ENCODE assay signal across 19 cellular contexts in the genomic region with DNA sequence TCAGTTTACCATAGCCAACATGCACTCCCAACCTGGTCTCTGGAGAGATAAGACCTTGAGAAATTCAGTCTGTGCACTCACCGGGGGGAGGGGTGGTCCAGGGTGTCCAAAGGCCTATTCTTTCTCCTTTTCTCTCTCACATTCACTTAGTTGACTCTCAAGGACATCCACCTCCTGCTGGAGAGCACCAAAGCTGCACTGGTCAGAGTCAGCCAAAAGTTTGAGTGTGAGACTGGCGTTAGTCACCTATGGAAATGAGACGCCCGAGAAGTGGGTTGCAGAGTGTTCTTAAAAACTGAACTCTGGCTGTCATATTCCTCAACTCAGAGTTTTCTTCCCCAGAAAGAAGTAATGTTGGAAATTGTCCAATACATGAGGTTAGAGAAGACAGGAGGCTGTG. TPM values are rescaled to one million over a fixed set of nuclear protein-coding genes. Genes with fewer than 3 reads are reported as not detected.
"Had no signal": no experiment of that assay in that cellular context is flagged by ENCODE, and none has a peak within 500 bp of the region (broad histone marks: within the 10 kb centered on the region; RNA-seq: fewer than 3 reads in every experiment).

No MANE protein-coding gene starts in this region.

- H3K4me3 ChIP-seq: esophagus muscularis mucosa, lung, pancreas had no signal

- ATAC-seq: left colon, left ventricle myocardium superior, pancreas, right cardiac atrium had no signal

- DNase-seq: effector memory CD4-positive, alpha-beta T cell; foreskin fibroblast; immature natural killer cell; kidney; left colon; left ventricle myocardium superior; mesenchymal stem cell; naive B cell; occipital lobe; pancreas; right cardiac atrium; small intestine; stimulated activated CD4-positive, alpha-beta T cell treated with anti-CD3 and anti-CD28 coated beads, Interleukin-2, amount 100 ng/mL, for 48 hours; stimulated activated naive CD4-positive, alpha-beta T cell treated with Interleukin-2 at 50 U/mL for 16 hours had no signal

RNA-seq across cellular contexts. Expression of a gene that starts 5.0 kb away (rescaled TPM):
- total RNA-seq: occipital lobe had no signal
- polyA plus RNA-seq: immature natural killer cell had no signal

RNA-seq across cellular contexts. Expression of a gene that starts 11.8 kb away (rescaled TPM):
- total RNA-seq: left colon, left ventricle myocardium superior, occipital lobe, progenitor cell of endocrine pancreas had no signal
- polyA plus RNA-seq: immature natural killer cell, pancreas, small intestine, urinary bladder had no signal

RNA-seq across cellular contexts. Expression of a gene that starts 26.8 kb away (rescaled TPM):
- total RNA-seq: esophagus muscularis mucosa, left ventricle myocardium superior, right cardiac atrium had no signal
- polyA plus RNA-seq: immature natural killer cell, pancreas, right cardiac atrium, small intestine, thymus, urinary bladder had no signal

RNA-seq across cellular contexts. Expression of a gene that starts 33.1 kb away (rescaled TPM):
- total RNA-seq: esophagus muscularis mucosa, kidney, left colon, left ventricle myocardium superior, lung, occipital lobe, pancreas, progenitor cell of endocrine pancreas, right cardiac atrium, urinary bladder had no signal
- polyA plus RNA-seq: immature natural killer cell, lung, pancreas, right cardiac atrium, small intestine, thymus, urinary bladder had no signal

RNA-seq across cellular contexts. Expression of a gene that starts 59.1 kb away (rescaled TPM):
- total RNA-seq: esophagus muscularis mucosa, kidney, left colon, left ventricle myocardium superior, lung, occipital lobe, pancreas, progenitor cell of endocrine pancreas, right cardiac atrium, urinary bladder had no signal
- polyA plus RNA-seq: immature natural killer cell, lung, pancreas, right cardiac atrium, small intestine, thymus, urinary bladder had no signal
